ENCODE assay signal across 8 cellular contexts in genomic region chr15:45401665-45402161, GRCh38. TPM values are rescaled to one million over a fixed set of nuclear protein-coding genes. Genes with fewer than 3 reads are reported as not detected.
DNase-seq lines count a peak whose midpoint lies in the region; ATAC-seq, FAIRE-seq and TF ChIP-seq lines count a peak whose summit lies in the region.

No MANE protein-coding gene starts in this region.

- POLR2A ChIA-PET in HepG2 (lab: Yijun Ruan, JAX) = interaction anchor here (0.7 to 2.6 kb wide), 29 partner anchors 8 to 239 kb away, joined by 3 to 27 read pairs (median 5); partner anchors contain the start of genes BLOC1S6 and SHF

- peaks cover 14% of the 10 kb centered on the region for H4K20me1 ChIP-seq in HepG2 (ENCODE audit: insufficient read depth, low read length)

- intact Hi-C loops in HepG2 (cut with micrococcal nuclease; ENCODE audit: unreplicated experiment) = loop anchor here (1.0 to 5.0 kb wide), 4 partner anchors 67 to 239 kb away; partner anchors contain the start of gene BLOC1S6
- intact Hi-C loops in tibial artery (cut with DNase I; ENCODE audit: low total_unique reads) = loop anchor here (2.0 to 10.0 kb wide), 3 partner anchors 119 to 235 kb away; no protein-coding TSS in a partner anchor

- WGBS in HepG2 (ENCODE audit: low lambda C conversion rate) = under 1% methylated on average over 11 of the region's 12 CpGs

- H3K36me3 ChIP-seq in HepG2 (replicated peaks in 1 of 2; ENCODE audit: control insufficient read depth in 1 of 2, insufficient read depth in 2 of 2, low read length in 2 of 2) (peaks cover 2% of the 10 kb centered on the region in 2 experiments), tibial artery (peaks cover 12 to 17% (median 12%) of the 10 kb centered on the region in 3 donors)

- H3K4me1 ChIP-seq in HepG2 (ENCODE audit: insufficient read depth, low read length) (peaks cover 57% of the 10 kb centered on the region), tibial artery (peaks cover 0 to 29% (median 15%) of the 10 kb centered on the region in 4 donors)

- H3K4me3 ChIP-seq in HepG2 (replicated peaks in 1 of 3; ENCODE audit: insufficient read depth in 1 of 3, low read depth in 2 of 3, low read length in 3 of 3) = peak overlapping the region; percentile 92 to 99 (median 95)
- peak overlapping the region; percentile 76 to 88 for H3K4me3 ChIP-seq in tibial artery

- no peak for DNase-seq in HepG2 (ENCODE audit: low spot score)
- DNase-seq in tibial artery = no peak
- DNase-seq in dedifferentiated amniotic fluid mesenchymal stem cell (ENCODE audit: extremely low spot score) = no peak
- no peak for DNase-seq in midbrain (lab: John Stamatoyannopoulos, UW)
- no peak for DNase-seq in amygdala (lab: John Stamatoyannopoulos, UW)

- H3K9me3 ChIP-seq in HepG2 (ENCODE audit: low read length) (no peaks in the 10 kb centered on the region), tibial artery (no peaks in the 10 kb centered on the region)

- FAIRE-seq in HepG2 (lab: Jason Lieb, UNC) = no peak

- peak overlapping the region; percentile 97 for H3K27ac ChIP-seq in angular gyrus (ENCODE audit: low read depth, low read length)
- peak overlapping the region; percentile 88 for H3K27ac ChIP-seq in HepG2 (ENCODE audit: extremely low read length, insufficient read depth, low read length)
- peak overlapping the region; percentile 90 to 93 for H3K27ac ChIP-seq in tibial artery

- H3K27me3 ChIP-seq in HepG2 (ENCODE audit: control insufficient read depth in 1 of 2, insufficient read depth in 2 of 2, low read length in 2 of 2) = no peaks in the 10 kb centered on the region; a peak in 1 of 5 replicates
- no peaks in the 10 kb centered on the region for H3K27me3 ChIP-seq in tibial artery

- no peak for TF ChIP-seq RAD21 in HepG2 (CRISPR knock-in tag; IDR thresholded peaks at IDR 0.05)

- H3K9ac ChIP-seq in HepG2 (ENCODE audit: insufficient read depth, low read depth, low read length) = peak overlapping the region; percentile 93

- CTCF ChIA-PET in HepG2 (lab: Yijun Ruan, JAX; ENCODE audit: low intra/inter-chr PET ratio, low total read pairs) = interaction anchor here (0.7 kb wide), 1 partner anchor 95 kb away, joined by 4 read pairs; no protein-coding TSS in a partner anchor

- TF ChIP-seq EP300 in HepG2 (IDR thresholded peaks at IDR 0.05; ENCODE audit: low read depth in 2 of 2, low read length in 2 of 2) = no peak
- TF ChIP-seq EP300 in HepG2 (CRISPR knock-in tag; IDR thresholded peaks at IDR 0.05; ENCODE audit: borderline replicate concordance) = no peak

- peak overlapping the region; percentile 48 for H2AFZ ChIP-seq in HepG2 (ENCODE audit: low read length)

- no peak for TF ChIP-seq CTCF in HepG2 (CRISPR knock-in tag; IDR thresholded peaks at IDR 0.05)
- TF ChIP-seq CTCF in tibial artery (IDR thresholded peaks at IDR 0.05) = no peak

- TF ChIP-seq POLR2A in HepG2 (IDR thresholded peaks at IDR 0.05; ENCODE audit: insufficient read depth in 1 of 2, low read depth in 2 of 2, low read length in 2 of 2) = no peak

- peaks cover 52% of the 10 kb centered on the region for H3K79me2 ChIP-seq in HepG2 (ENCODE audit: insufficient read depth, low read length)

- peak; percentile 2 for ATAC-seq in GM18858 (IDR thresholded peaks at IDR 0.05; ENCODE audit: unreplicated experiment)
- peak; percentile 3 for ATAC-seq in HG03175 (IDR thresholded peaks at IDR 0.05; ENCODE audit: unreplicated experiment)
- no peak; the same call in 2 of the 3 replicates for ATAC-seq in HepG2

- TSS peak; percentile 94 for BruUV-seq in HepG2 (replicated peaks; lab: Mats Ljungman, UMichigan)

- H3K4me2 ChIP-seq in HepG2 (ENCODE audit: low read depth, low read length) = peak overlapping the region; percentile 80

- in situ Hi-C loops in HepG2 (cut with HindIII; ENCODE audit: extremely low pct_ligation_motif_present, low pct_unique_long_range_greater_than_20kb) = loop anchor here (5.0 to 10.0 kb wide), 4 partner anchors 94 to 239 kb away; partner anchors contain the start of gene BLOC1S6

TF ChIP-seq in HepG2, 621 proteins besides CTCF, POLR2A, EP300 and RAD21 (continues in another document):
- TF ChIP-seq ZNF446 (CRISPR knock-in tag; IDR thresholded peaks at IDR 0.05) (0 out of 2 replicates have a peak, but pooled peaks have one; percentile 69), ZNF709 (CRISPR knock-in tag; IDR thresholded peaks at IDR 0.05) (0 out of 2 replicates have a peak, but pooled peaks have one; percentile 47), NCOA1 (CRISPR knock-in tag; IDR thresholded peaks at IDR 0.05) (peak; percentile 20; the same call in 1 of the 2 replicates), MYPOP (CRISPR knock-in tag; IDR thresholded peaks at IDR 0.05) (0 out of 2 replicates have a peak, but pooled peaks have one; percentile 19), ZNF556 (CRISPR knock-in tag; IDR thresholded peaks at IDR 0.05; ENCODE audit: borderline replicate concordance) (no peak), GFI1 (CRISPR knock-in tag; IDR thresholded peaks at IDR 0.05; ENCODE audit: borderline replicate concordance) (peak; percentile 22; the same call in 1 of the 2 replicates), ETS1 (CRISPR knock-in tag; IDR thresholded peaks at IDR 0.05) (0 out of 2 replicates have a peak, but pooled peaks have one; percentile 3), GZF1 (CRISPR knock-in tag; IDR thresholded peaks at IDR 0.05) (no peak), ELF4 (CRISPR knock-in tag; IDR thresholded peaks at IDR 0.05; ENCODE audit: borderline replicate concordance) (0 out of 2 replicates have a peak, but pooled peaks have one; percentile 27), RFX3 (CRISPR knock-in tag; IDR thresholded peaks at IDR 0.05) (0 out of 2 replicates have a peak, but pooled peaks have one; percentile 29), ZNF354B (CRISPR knock-in tag; IDR thresholded peaks at IDR 0.05) (0 out of 2 replicates have a peak, but pooled peaks have one; percentile 14), ZBTB8A (CRISPR knock-in tag; IDR thresholded peaks at IDR 0.05; ENCODE audit: borderline replicate concordance, low read depth) (no peak), ZNF816 (CRISPR knock-in tag; IDR thresholded peaks at IDR 0.05; ENCODE audit: borderline replicate concordance) (peak; percentile 51; the same call in 1 of the 2 replicates), CREB1 (IDR thresholded peaks at IDR 0.05) (no peak), CREB1 (CRISPR knock-in tag; IDR thresholded peaks at IDR 0.05) (peak; percentile 87; the same call in 1 of the 2 replicates), LCORL (IDR thresholded peaks at IDR 0.05) (no peak), LCORL (CRISPR knock-in tag; IDR thresholded peaks at IDR 0.05) (0 out of 2 replicates have a peak, but pooled peaks have one; percentile 3), ZFP36L1 (CRISPR knock-in tag; IDR thresholded peaks at IDR 0.05) (peak; percentile 57; the same call in 1 of the 2 replicates), CHCHD3 (CRISPR knock-in tag; IDR thresholded peaks at IDR 0.05) (no peak), TSC22D2 (CRISPR knock-in tag; IDR thresholded peaks at IDR 0.05; ENCODE audit: borderline replicate concordance) (0 out of 2 replicates have a peak, but pooled peaks have one; percentile 17), TBP (CRISPR knock-in tag; IDR thresholded peaks at IDR 0.05) (0 out of 2 replicates have a peak, but pooled peaks have one; percentile 53), ZNF501 (CRISPR knock-in tag; IDR thresholded peaks at IDR 0.05) (no peak), ZNF256 (CRISPR knock-in tag; conservative IDR thresholded peaks at IDR 0.05) (peak; percentile 8; the same call in 1 of the 2 replicates)

RNA-seq across cellular contexts. Expression of gene GATM, which starts 23.4 kb away (rescaled TPM):
- total RNA-seq in HepG2 (2016; rRNA removed; fragmentation: Illumina TruSeq; extraction: Trizol) = 1.5 and 2.1 TPM in 2 replicates
- 1.2 and 1.7 TPM in 2 replicates for total RNA-seq in HepG2 (2016; cell fraction: cytosol; rRNA removed; fragmentation: Illumina TruSeq; extraction: Trizol; ENCODE audit: low read depth)
- 1.5 and 2.6 TPM in 2 replicates for total RNA-seq in HepG2 (2016; cell fraction: insoluble cytoplasmic fraction; rRNA removed; fragmentation: Illumina TruSeq; extraction: Trizol)
- 1.6 and 1.7 TPM in 2 replicates for total RNA-seq in HepG2 (2016; cell fraction: membrane; rRNA removed; fragmentation: Illumina TruSeq; extraction: Trizol)
- 4.0 and 4.1 TPM in 2 replicates for total RNA-seq in HepG2 (2016; cell fraction: nucleus; rRNA removed; fragmentation: Illumina TruSeq; extraction: Trizol)
- 13.9 and 16.8 TPM in 2 replicates for polyA plus RNA-seq in HepG2 (2011; rRNA removed)
- 7.0 and 7.3 TPM in 2 replicates for polyA plus RNA-seq in HepG2 (2011; cell fraction: cytosol; rRNA removed)
- 22.1 and 26.0 TPM in 2 replicates for polyA plus RNA-seq in HepG2 (2011; cell fraction: nucleus; rRNA removed)
- 16.6 and 32.5 TPM in 2 replicates for polyA plus RNA-seq in HepG2 (2012)
- polyA plus RNA-seq in HepG2 (2016; cell fraction: cytosol; fragmentation: Illumina TruSeq; extraction: Trizol; ENCODE audit: low read depth) = 0.26 and 0.46 TPM in 2 replicates
- 0.97 TPM in 2 replicates for polyA plus RNA-seq in HepG2 (2016; cell fraction: insoluble cytoplasmic fraction; fragmentation: Illumina TruSeq; extraction: Trizol; ENCODE audit: low read depth)
- polyA plus RNA-seq in HepG2 (2016; cell fraction: membrane; fragmentation: Illumina TruSeq; extraction: Trizol; ENCODE audit: low read depth) = 0.28 and 0.72 TPM in 2 replicates
- polyA plus RNA-seq in HepG2 (2016; cell fraction: nucleus; fragmentation: Illumina TruSeq; extraction: Trizol; ENCODE audit: insufficient read depth, low read depth) = 2.4 and 3.2 TPM in 2 replicates
- 0.58 and 11.2 TPM in 2 replicates for polyA minus RNA-seq in HepG2 (2011; rRNA and poly(A)+ RNA removed; ENCODE audit: low replicate concordance)
- polyA minus RNA-seq in HepG2 (2011; cell fraction: cytosol; rRNA and poly(A)+ RNA removed) = 5.3 and 6.4 TPM in 2 replicates
- polyA minus RNA-seq in HepG2 (2011; cell fraction: nucleus; rRNA and poly(A)+ RNA removed) = 40.2 and 42.5 TPM in 2 replicates
